In genomic region chr5:84215521-84215920, GRCh38 we compare ENCODE assay signal across 29 cellular contexts.
"Had no signal": no experiment of that assay in that cellular context is flagged by ENCODE, and none has a peak within 500 bp of the region (broad histone marks: within the 10 kb centered on the region; RNA-seq: fewer than 3 reads in every experiment).

No MANE protein-coding gene starts in this region.

- H3K4me1 Mint-ChIP-seq: activated CD4-positive, alpha-beta memory T cell treated with anti-CD3 and anti-CD28 coated beads, Interleukin-2, amount 10 ng/mL, durations not matched to agents 7 days and 5 days; activated CD8-positive, alpha-beta memory T cell treated with anti-CD3 and anti-CD28 coated beads, Interleukin-2, amount 10 ng/mL, durations not matched to agents 7 days and 5 days; activated naive CD4-positive, alpha-beta T cell treated with anti-CD3 and anti-CD28 coated beads, Interleukin-2, amount 10 ng/mL, durations not matched to agents 7 days and 5 days; activated naive CD8-positive, alpha-beta T cell treated with anti-CD3 and anti-CD28 coated beads, Interleukin-2, amount 50 U/mL, for 24 hours; T-cell; T-helper 17 cell had no signal

- ATAC-seq: activated CD8-positive, alpha-beta memory T cell treated with anti-CD3 and anti-CD28 coated beads, Interleukin-2, amount 10 ng/mL, durations not matched to agents 7 days and 5 days; activated naive CD8-positive, alpha-beta T cell treated with anti-CD3 and anti-CD28 coated beads, Interleukin-2, amount 50 U/mL, for 24 hours; Panc1; Right ventricle myocardium inferior; SK-N-SH treated with all-trans-retinoic acid at 6 μM for 48 hours; T-cell; T-helper 17 cell had no signal

- H3K36me3 Mint-ChIP-seq: activated CD8-positive, alpha-beta memory T cell treated with anti-CD3 and anti-CD28 coated beads, Interleukin-2, amount 10 ng/mL, durations not matched to agents 7 days and 5 days; activated naive CD4-positive, alpha-beta T cell treated with anti-CD3 and anti-CD28 coated beads, Interleukin-2, amount 10 ng/mL, durations not matched to agents 7 days and 5 days; activated naive CD8-positive, alpha-beta T cell; T-cell had no signal

- H3K36me3 ChIP-seq: WERI-Rb-1 had no signal

- DNase-seq: activated CD4-positive, alpha-beta memory T cell treated with anti-CD3 and anti-CD28 coated beads, Interleukin-2, amount 10 ng/mL, durations not matched to agents 7 days and 5 days; activated CD4-positive, alpha-beta T cell treated with anti-CD3 and anti-CD28 coated beads for 1 hour; activated CD4-positive, alpha-beta T cell treated with anti-CD3 and anti-CD28 coated beads for 48 hours; activated CD4-positive, CD25-positive, alpha-beta regulatory T cell; activated CD8-positive, alpha-beta memory T cell treated with anti-CD3 and anti-CD28 coated beads for 24 hours; activated CD8-positive, alpha-beta memory T cell treated with anti-CD3 and anti-CD28 coated beads, Interleukin-2, amount 10 ng/mL, durations not matched to agents 7 days and 5 days; activated CD8-positive, alpha-beta memory T cell treated with anti-CD3 and anti-CD28 coated beads, Interleukin-2, amount 50 U/mL, for 48 hours; activated effector memory CD4-positive, alpha-beta T cell treated with Interleukin-2 at 50 U/mL for 16 hours; activated naive CD4-positive, alpha-beta T cell treated with anti-CD3 and anti-CD28 coated beads, Interleukin-2, amount 10 ng/mL, durations not matched to agents 7 days and 5 days; activated naive CD8-positive, alpha-beta T cell treated with anti-CD3 and anti-CD28 coated beads, Interleukin-2, amount 50 U/mL, for 24 hours; activated T-cell treated with anti-CD3 and anti-CD28 coated beads, Interleukin-2, amount 50 U/mL, for 48 hours; amniotic stem cell; aorta; brain microvascular endothelial cell; NCI-H1105; NCI-H1417 treated with DMSO at 0.1 percent for 48 hours; NCI-H187 treated with DMSO at 0.1 percent for 48 hours; NCI-H2081 treated with DMSO at 0.1 percent for 48 hours; NCI-H226; NCI-H446 treated with DMSO at 0.1 percent for 48 hours; NCI-H524; SIG-M5; T-cell; T-helper 17 cell; WERI-Rb-1 had no signal

- H3K27me3 ChIP-seq: brain microvascular endothelial cell had no signal

- H3K27ac Mint-ChIP-seq: activated CD4-positive, alpha-beta memory T cell treated with anti-CD3 and anti-CD28 coated beads, Interleukin-2, amount 10 ng/mL, durations not matched to agents 7 days and 5 days; activated CD8-positive, alpha-beta memory T cell treated with anti-CD3 and anti-CD28 coated beads, Interleukin-2, amount 10 ng/mL, durations not matched to agents 7 days and 5 days; activated naive CD4-positive, alpha-beta T cell treated with anti-CD3 and anti-CD28 coated beads, Interleukin-2, amount 10 ng/mL, durations not matched to agents 7 days and 5 days; activated naive CD8-positive, alpha-beta T cell; activated naive CD8-positive, alpha-beta T cell treated with anti-CD3 and anti-CD28 coated beads, Interleukin-2, amount 50 U/mL, for 24 hours; T-cell; T-helper 17 cell had no signal

- H3K27ac ChIP-seq: brain microvascular endothelial cell, WERI-Rb-1 had no signal

- H3K4me3 Mint-ChIP-seq: activated CD4-positive, alpha-beta memory T cell treated with anti-CD3 and anti-CD28 coated beads, Interleukin-2, amount 10 ng/mL, durations not matched to agents 7 days and 5 days; activated CD8-positive, alpha-beta memory T cell treated with anti-CD3 and anti-CD28 coated beads, Interleukin-2, amount 10 ng/mL, durations not matched to agents 7 days and 5 days; activated naive CD4-positive, alpha-beta T cell treated with anti-CD3 and anti-CD28 coated beads, Interleukin-2, amount 10 ng/mL, durations not matched to agents 7 days and 5 days; activated naive CD8-positive, alpha-beta T cell; activated naive CD8-positive, alpha-beta T cell treated with anti-CD3 and anti-CD28 coated beads, Interleukin-2, amount 50 U/mL, for 24 hours; T-cell; T-helper 17 cell had no signal

- H3K27me3 Mint-ChIP-seq: activated CD4-positive, alpha-beta memory T cell treated with anti-CD3 and anti-CD28 coated beads, Interleukin-2, amount 10 ng/mL, durations not matched to agents 7 days and 5 days; activated CD8-positive, alpha-beta memory T cell treated with anti-CD3 and anti-CD28 coated beads, Interleukin-2, amount 10 ng/mL, durations not matched to agents 7 days and 5 days; activated naive CD4-positive, alpha-beta T cell treated with anti-CD3 and anti-CD28 coated beads, Interleukin-2, amount 10 ng/mL, durations not matched to agents 7 days and 5 days; activated naive CD8-positive, alpha-beta T cell; activated naive CD8-positive, alpha-beta T cell treated with anti-CD3 and anti-CD28 coated beads, Interleukin-2, amount 50 U/mL, for 24 hours; T-cell; T-helper 17 cell had no signal

- H3K9me3 Mint-ChIP-seq: activated CD4-positive, alpha-beta memory T cell treated with anti-CD3 and anti-CD28 coated beads, Interleukin-2, amount 10 ng/mL, durations not matched to agents 7 days and 5 days had no signal
